Comparison of ENCODE assay signal across 7 cellular contexts in the genomic region with DNA sequence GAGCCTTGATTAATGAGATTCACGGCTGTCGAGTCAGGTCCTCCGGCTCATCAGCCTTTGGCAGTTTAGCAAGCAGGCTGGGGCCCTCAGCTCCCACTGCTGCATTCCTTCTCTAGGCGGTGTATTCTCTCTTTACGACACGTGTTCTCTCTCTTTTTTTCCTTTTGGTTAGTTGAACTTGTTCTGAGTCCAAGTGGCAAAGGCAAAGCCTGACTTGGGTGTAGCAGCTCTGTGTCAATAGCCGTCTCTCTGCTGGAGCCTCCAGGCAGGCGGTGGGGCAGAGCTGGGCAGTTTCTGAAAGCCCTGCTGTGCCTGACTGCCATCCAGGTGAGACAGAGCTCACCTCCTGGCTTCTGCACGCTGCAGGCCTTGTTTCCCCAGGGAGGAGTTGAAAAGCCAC. TPM values are rescaled to one million over a fixed set of nuclear protein-coding genes. Genes with fewer than 3 reads are reported as not detected.
DNase-seq lines count a peak whose midpoint lies in the region; ATAC-seq and TF ChIP-seq lines count a peak whose summit lies in the region.

No MANE protein-coding gene starts in this region.

- no peaks in the 10 kb centered on the region for H3K27me3 Mint-ChIP-seq in activated T-helper 2 cell treated with anti-CD3 and anti-CD28 coated beads, Interferon-gamma antibody, Interleukin-2, Interleukin-4, amounts not matched to agents 10 μg/mL and 5 μg/mL and 100 μg/mL, durations not matched to agents 14 hours and 24 hours and 36 hours (ENCODE audit: low read depth)

- H3K27me3 ChIP-seq in stomach (no peaks in the 10 kb centered on the region), WERI-Rb-1 (ENCODE audit: insufficient read depth, low read depth, severe bottlenecking) (no peaks in the 10 kb centered on the region)

- no peak overlapping the region for H3K4me3 ChIP-seq in stomach
- H3K4me3 ChIP-seq in WERI-Rb-1 (ENCODE audit: low read depth, low read length) = no peak overlapping the region

- DNase-seq in NCI-H1417 treated with DMSO at 0.1 percent for 48 hours (lab: John Stamatoyannopoulos, UW) (peak; percentile 57), iPS-NIHi7 (ENCODE audit: extremely low spot score) (peak; percentile 43), stomach (peak; percentile 84), WERI-Rb-1 (no peak)
- no peak for DNase-seq in activated T-helper 2 cell treated with anti-CD3 and anti-CD28 coated beads, Interferon-gamma antibody, Interleukin-2, Interleukin-4, amounts not matched to agents 10 μg/mL and 5 μg/mL and 100 μg/mL, durations not matched to agents 14 hours and 24 hours and 36 hours (ENCODE audit: low spot score)
- DNase-seq in activated CD4-positive, CD25-positive, alpha-beta regulatory T cell treated with anti-CD3 and anti-CD28 coated beads, Interleukin-2, amount 50 U/mL, for 72 hours = no peak

- intact Hi-C loops in activated T-helper 2 cell treated with anti-CD3 and anti-CD28 coated beads, Interferon-gamma antibody, Interleukin-2, Interleukin-4, amounts not matched to agents 10 μg/mL and 5 μg/mL and 100 μg/mL, durations not matched to agents 14 hours and 24 hours and 36 hours (cut with micrococcal nuclease) = loop anchor here (2.0 kb wide), 1 partner anchor 19 kb away; no protein-coding TSS in a partner anchor
- intact Hi-C loops in stomach (cut with DNase I; ENCODE audit: low total_unique reads) = no loop called here

- no peak for ATAC-seq in HG03196 (IDR thresholded peaks at IDR 0.05; ENCODE audit: unreplicated experiment)

- peaks cover 0 to 27% (median 17%) of the 10 kb centered on the region in 4 donors for H3K36me3 ChIP-seq in stomach
- H3K36me3 ChIP-seq in WERI-Rb-1 = peaks cover 41% of the 10 kb centered on the region

- peaks cover 43% of the 10 kb centered on the region for H3K36me3 Mint-ChIP-seq in activated T-helper 2 cell treated with anti-CD3 and anti-CD28 coated beads, Interferon-gamma antibody, Interleukin-2, Interleukin-4, amounts not matched to agents 10 μg/mL and 5 μg/mL and 100 μg/mL, durations not matched to agents 14 hours and 24 hours and 36 hours (ENCODE audit: low read depth)

- TF ChIP-seq POLR2A in stomach (IDR thresholded peaks at IDR 0.05) = no peak

- no peaks in the 10 kb centered on the region for H3K9me3 Mint-ChIP-seq in activated T-helper 2 cell treated with anti-CD3 and anti-CD28 coated beads, Interferon-gamma antibody, Interleukin-2, Interleukin-4, amounts not matched to agents 10 μg/mL and 5 μg/mL and 100 μg/mL, durations not matched to agents 14 hours and 24 hours and 36 hours

- H3K9me3 ChIP-seq in stomach = no peaks in the 10 kb centered on the region
- no peaks in the 10 kb centered on the region for H3K9me3 ChIP-seq in WERI-Rb-1 (ENCODE audit: severe bottlenecking)

- TF ChIP-seq CTCF in stomach (IDR thresholded peaks at IDR 0.05) (no peak), WERI-Rb-1 (IDR thresholded peaks at IDR 0.05; ENCODE audit: low read depth, low read length) (no peak)

- 23 to 39% (median 30%) methylated on average over 9 of the region's 9 CpGs for WGBS in stomach, 5 donors

- peaks cover 63 to 100% (median 78%) of the 10 kb centered on the region in 4 donors for H3K4me1 ChIP-seq in stomach

- H3K4me3 Mint-ChIP-seq in activated T-helper 2 cell treated with anti-CD3 and anti-CD28 coated beads, Interferon-gamma antibody, Interleukin-2, Interleukin-4, amounts not matched to agents 10 μg/mL and 5 μg/mL and 100 μg/mL, durations not matched to agents 14 hours and 24 hours and 36 hours (ENCODE audit: low read depth) = no peak overlapping the region

- peaks cover 72% of the 10 kb centered on the region for H3K4me1 Mint-ChIP-seq in activated T-helper 2 cell treated with anti-CD3 and anti-CD28 coated beads, Interferon-gamma antibody, Interleukin-2, Interleukin-4, amounts not matched to agents 10 μg/mL and 5 μg/mL and 100 μg/mL, durations not matched to agents 14 hours and 24 hours and 36 hours (ENCODE audit: low read depth)

- H3K27ac Mint-ChIP-seq in activated T-helper 2 cell treated with anti-CD3 and anti-CD28 coated beads, Interferon-gamma antibody, Interleukin-2, Interleukin-4, amounts not matched to agents 10 μg/mL and 5 μg/mL and 100 μg/mL, durations not matched to agents 14 hours and 24 hours and 36 hours = peak overlapping the region; percentile 44

- peak overlapping the region; percentile 69 to 84 (median 75) for H3K27ac ChIP-seq in stomach
- no peak overlapping the region for H3K27ac ChIP-seq in WERI-Rb-1

- TF ChIP-seq EP300 in stomach (IDR thresholded peaks at IDR 0.05) = no peak

RNA-seq across cellular contexts. Expression of a gene that starts 46.6 kb away (rescaled TPM):
- total RNA-seq in activated T-helper 2 cell treated with anti-CD3 and anti-CD28 coated beads, Interferon-gamma antibody, Interleukin-2, Interleukin-4, amounts not matched to agents 10 μg/mL and 5 μg/mL and 100 μg/mL, durations not matched to agents 14 hours and 24 hours and 36 hours = 46.6 and 46.7 TPM in 2 replicates
- total RNA-seq in stomach = 10 to 100 TPM; 23.7 to 39.0 (median 31.9) TPM
- polyA plus RNA-seq in stomach = 10 to 100 TPM in 1 of 3 donors, 1 to 10 TPM in 2; 4.9 to 10.3 (median 7.0) TPM

Comparison
In these comparisons a context has a peak if more than half of its experiments do, and no peak if none do; other contexts are left out.
1. DNase-seq: peak in NCI-H1417 treated with DMSO at 0.1 percent for 48 hours (single experiment), iPS-NIHi7 (single experiment) and stomach (single experiment); none in activated T-helper 2 cell treated with anti-CD3 and anti-CD28 coated beads, Interferon-gamma antibody, Interleukin-2, Interleukin-4, amounts not matched to agents 10 μg/mL and 5 μg/mL and 100 μg/mL, durations not matched to agents 14 hours and 24 hours and 36 hours (single experiment), WERI-Rb-1 (single experiment) and activated CD4-positive, CD25-positive, alpha-beta regulatory T cell treated with anti-CD3 and anti-CD28 coated beads, Interleukin-2, amount 50 U/mL, for 72 hours (single experiment).